7 cellular contexts compared by ENCODE assay signal in genomic region chr2:19746611-19747309, GRCh38.
A peak's percentile ranks its signal among the peaks of the same experiment; 100 is the strongest.
DNase-seq lines count a peak whose midpoint lies in the region; FAIRE-seq and TF ChIP-seq lines count a peak whose summit lies in the region.

No MANE protein-coding gene starts in this region.

- no peak overlapping the region for H2AFZ ChIP-seq in neural progenitor cell (replicated peaks)

- H3K27ac ChIP-seq in neural progenitor cell = no peak overlapping the region
- no peak overlapping the region for H3K27ac ChIP-seq in effector memory CD4-positive, alpha-beta T cell (ENCODE audit: insufficient read depth, low read length, poor library complexity, severe bottlenecking)

- no peaks in the 10 kb centered on the region for H3K27me3 ChIP-seq in bronchial epithelial cell (ENCODE audit: control insufficient read depth, insufficient read depth, low read length)
- H3K27me3 ChIP-seq in neural progenitor cell = no peaks in the 10 kb centered on the region
- H3K27me3 ChIP-seq in effector memory CD4-positive, alpha-beta T cell (replicated peaks; ENCODE audit: control insufficient read depth, insufficient read depth, low read length, poor library complexity, severe bottlenecking) = no peaks in the 10 kb centered on the region

- H3K27ac Mint-ChIP-seq in neural progenitor cell = peak overlapping the region; percentile 32

- H3K4me3 ChIP-seq in LNCaP clone FGC (ENCODE audit: low read depth, low read length) (no peak overlapping the region), bronchial epithelial cell (ENCODE audit: low read depth, low read length) (no peak overlapping the region), neural progenitor cell (no peak overlapping the region)
- no peak overlapping the region for H3K4me3 ChIP-seq in effector memory CD4-positive, alpha-beta T cell (ENCODE audit: insufficient read depth, low read depth, low read length, poor library complexity, severe bottlenecking)

- no peaks in the 10 kb centered on the region for H3K9me3 ChIP-seq in neural progenitor cell (ENCODE audit: low read depth)
- no peaks in the 10 kb centered on the region for H3K9me3 ChIP-seq in effector memory CD4-positive, alpha-beta T cell (ENCODE audit: control insufficient read depth, low read length)

- H3K36me3 Mint-ChIP-seq in neural progenitor cell = no peaks in the 10 kb centered on the region

- H3K27me3 Mint-ChIP-seq in neural progenitor cell (ENCODE audit: insufficient read depth, low read depth) = peaks cover 2% of the 10 kb centered on the region

- H3K4me2 ChIP-seq in neural progenitor cell = no peak overlapping the region

- no peaks in the 10 kb centered on the region for H3K9me3 Mint-ChIP-seq in neural progenitor cell

- H3K36me3 ChIP-seq in bronchial epithelial cell (ENCODE audit: control insufficient read depth, insufficient read depth, low read length) (no peaks in the 10 kb centered on the region), neural progenitor cell (no peaks in the 10 kb centered on the region)
- no peaks in the 10 kb centered on the region for H3K36me3 ChIP-seq in effector memory CD4-positive, alpha-beta T cell (ENCODE audit: control insufficient read depth, insufficient read depth, low read length)

- CTCF ChIA-PET in GM10248 (lab: Yijun Ruan, JAX) = no interaction called here

- DNase-seq in GM10248 (ENCODE audit: extremely low spot score) (peak; percentile 38), LNCaP clone FGC (ENCODE audit: low read depth) (no peak), bronchial epithelial cell (ENCODE audit: low read depth) (no peak), neural progenitor cell (ENCODE audit: low spot score) (peak; percentile 72), cerebellar cortex (ENCODE audit: low spot score) (no peak), mucosa of gallbladder (ENCODE audit: low spot score) (no peak)
- no peak for DNase-seq in effector memory CD4-positive, alpha-beta T cell

- no peak overlapping the region for H3K4me3 Mint-ChIP-seq in neural progenitor cell

- no peak for FAIRE-seq in bronchial epithelial cell (lab: Jason Lieb, UNC)

- TF ChIP-seq CTCF in GM10248 (IDR thresholded peaks at IDR 0.05; ENCODE audit: control extremely low read depth, extremely low read depth, low read depth, missing control alignments) (peak; percentile 5), LNCaP clone FGC (IDR thresholded peaks at IDR 0.05; ENCODE audit: control insufficient read depth, extremely low read depth, insufficient read depth) (peak; percentile 49), bronchial epithelial cell (IDR thresholded peaks at IDR 0.05; ENCODE audit: insufficient read depth, low read length, severe bottlenecking) (peak; percentile 15), neural progenitor cell (IDR thresholded peaks at IDR 0.05) (peak; percentile 72)

- no peaks in the 10 kb centered on the region for H3F3A ChIP-seq in neural progenitor cell (ENCODE audit: low read depth)

- POLR2A ChIA-PET in GM10248 (lab: Yijun Ruan, JAX) = no interaction called here

- H4K20me1 ChIP-seq in neural progenitor cell (ENCODE audit: low read depth) = no peaks in the 10 kb centered on the region

- H3K9ac ChIP-seq in neural progenitor cell = no peak overlapping the region

- H3K4me1 ChIP-seq in neural progenitor cell = no peaks in the 10 kb centered on the region
- H3K4me1 ChIP-seq in effector memory CD4-positive, alpha-beta T cell (ENCODE audit: control insufficient read depth, insufficient read depth, low read length, poor library complexity, severe bottlenecking) = no peaks in the 10 kb centered on the region

- H3K79me2 ChIP-seq in neural progenitor cell (ENCODE audit: low read depth) = no peaks in the 10 kb centered on the region

- H3K4me1 Mint-ChIP-seq in neural progenitor cell = peaks cover 8% of the 10 kb centered on the region

Comparison
In these comparisons a context has a peak if more than half of its experiments do, and no peak if none do; other contexts are left out.
1. DNase-seq: peak in GM10248 (single experiment) and neural progenitor cell (single experiment); none in LNCaP clone FGC (single experiment), bronchial epithelial cell (single experiment), cerebellar cortex (single experiment), mucosa of gallbladder (single experiment) and effector memory CD4-positive, alpha-beta T cell (0 of 3).
2. CTCF ChIP-seq: peak in every context shown above with its lines; median percentile 72 in neural progenitor cell; 49 in LNCaP clone FGC; 15 in bronchial epithelial cell; 5 in GM10248.